20 cellular contexts compared by ENCODE assay signal in genomic region chr20:48847498-48848205, GRCh38.
"Had no signal": no experiment of that assay in that cellular context is flagged by ENCODE, and none has a peak within 500 bp of the region (broad histone marks: within the 10 kb centered on the region; RNA-seq: fewer than 3 reads in every experiment).

No MANE protein-coding gene starts in this region.

- H3K27ac ChIP-seq: brain microvascular endothelial cell, upper lobe of left lung had no signal

- H3K4me3 Mint-ChIP-seq: endodermal cell; immature natural killer cell; naive thymus-derived CD4-positive, alpha-beta T cell; T-helper 1 cell treated with Interleukin-12 subunit alpha and Interleukin-12 subunit beta and Interleukin-4 antibody, amounts not matched to agents 30 μg/mL and 1 μg/mL, for 36 hours had no signal

- H3K4me1 Mint-ChIP-seq: immature natural killer cell had no signal

- H3K9me3 Mint-ChIP-seq: endodermal cell, immature natural killer cell had no signal

- DNase-seq: activated naive CD4-positive, alpha-beta T cell; activated T-cell treated with anti-CD3 and anti-CD28 coated beads for 4 hours; amygdala; brain microvascular endothelial cell; cerebellar nuclear complex; endodermal cell; foreskin fibroblast; glutamatergic neuron; immature natural killer cell; left cardiac atrium; occipital lobe; right cardiac atrium; SHP77 treated with DMSO at 0.1 percent for 48 hours; small intestine; upper lobe of left lung had no signal

- H3K27me3 ChIP-seq: brain microvascular endothelial cell, upper lobe of left lung had no signal

- FAIRE-seq: small intestine, TTC549 had no signal

- H3K36me3 ChIP-seq: brain microvascular endothelial cell, upper lobe of left lung had no signal

- H3K9me3 ChIP-seq: upper lobe of left lung had no signal

- H3K27ac Mint-ChIP-seq: endodermal cell; immature natural killer cell; naive thymus-derived CD4-positive, alpha-beta T cell; progenitor cell of endocrine pancreas; T-helper 1 cell treated with Interleukin-12 subunit alpha and Interleukin-12 subunit beta and Interleukin-4 antibody, amounts not matched to agents 30 μg/mL and 1 μg/mL, for 36 hours had no signal

- H3K4me3 ChIP-seq: lung, upper lobe of left lung had no signal
